ENCODE assay signal across 1 cellular context in the genomic region with DNA sequence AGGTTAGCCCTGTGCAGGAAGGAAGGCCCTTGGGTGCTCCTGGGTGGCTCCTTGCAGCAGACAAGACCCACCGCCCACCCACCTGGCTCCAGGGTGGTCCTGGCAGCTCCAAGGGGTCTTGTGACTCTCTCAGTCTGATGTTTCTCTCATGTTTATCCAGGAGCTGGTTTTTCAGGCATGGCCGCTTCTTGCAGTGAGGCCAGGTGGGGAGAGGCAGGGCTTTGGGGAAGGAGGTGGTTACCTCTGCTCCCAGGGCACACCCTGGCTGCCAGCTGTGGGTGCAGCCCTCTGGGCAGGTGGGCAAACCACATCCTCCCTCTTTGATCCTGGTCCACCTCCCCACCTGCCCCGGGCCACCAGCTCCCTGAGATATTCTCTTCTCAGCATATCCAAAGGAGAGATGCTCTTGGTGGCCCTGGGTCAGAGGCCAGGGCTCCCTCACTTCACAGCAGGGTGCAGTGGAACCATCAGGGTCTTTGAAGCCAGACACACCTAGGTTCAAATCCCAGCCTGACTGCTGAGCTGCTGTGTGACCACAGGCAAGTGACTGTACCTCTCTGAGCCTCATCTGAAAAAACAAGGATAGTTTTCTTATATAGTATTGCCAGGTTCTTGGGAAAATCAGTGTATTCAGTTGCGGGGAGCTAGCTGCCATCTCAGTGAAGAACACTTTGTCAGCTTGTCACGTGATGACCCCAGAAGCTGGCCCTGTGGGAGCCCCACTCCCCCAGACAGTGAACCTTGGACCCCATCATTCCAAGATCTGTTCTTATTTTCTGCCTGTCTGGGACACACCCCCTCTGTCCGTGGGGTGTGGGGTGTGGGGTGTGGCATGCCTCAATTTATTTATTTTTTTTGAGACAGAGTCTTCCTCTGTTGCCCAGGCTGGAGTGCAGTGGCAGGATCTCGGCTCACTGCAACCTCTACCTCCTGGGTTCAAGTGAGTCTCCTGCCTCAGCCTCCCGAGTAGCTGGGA.
TF ChIP-seq lines count a peak whose summit lies in the region.

No MANE protein-coding gene starts in this region.

TF ChIP-seq in A549, 52 proteins besides CTCF, POLR2A, EP300 and RAD21:
- TF ChIP-seq, protein P1, sequence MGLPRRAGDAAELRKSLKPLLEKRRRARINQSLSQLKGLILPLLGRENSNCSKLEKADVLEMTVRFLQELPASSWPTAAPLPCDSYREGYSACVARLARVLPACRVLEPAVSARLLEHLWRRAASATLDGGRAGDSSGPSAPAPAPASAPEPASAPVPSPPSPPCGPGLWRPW (IDR thresholded peaks at IDR 0.05): no peak
- TF ChIP-seq TP53 (CRISPR knock-in tag; IDR thresholded peaks at IDR 0.05): no peak
- no peak for TF ChIP-seq CBX2 (IDR thresholded peaks at IDR 0.05; ENCODE audit: borderline replicate concordance, low read depth)
- peak; percentile 57 for TF ChIP-seq ZFP36 (IDR thresholded peaks at IDR 0.05; ENCODE audit: borderline replicate concordance, partially characterized antibody)
